22 cellular contexts compared by ENCODE assay signal in genomic region chr20:1295276-1295930, GRCh38.
"Had no signal": no experiment of that assay in that cellular context is flagged by ENCODE, and none has a peak within 500 bp of the region (broad histone marks: within the 10 kb centered on the region; RNA-seq: fewer than 3 reads in every experiment).

No MANE protein-coding gene starts in this region.

- H3K36me3 ChIP-seq: thyroid gland had no signal

- H3K27me3 Mint-ChIP-seq: activated T-cell treated with anti-CD3 and anti-CD28 coated beads, Interleukin-2, amount 50 U/mL, for 24 hours; natural killer cell treated with Interleukin-12 subunit alpha and Interleukin-12 subunit beta and Interleukin-15 and Interleukin-18, amount 100 ng/mL, for 72 hours; stimulated activated memory B cell treated with anti-CD40 and anti-IgM and Interleukin-4, amounts not matched to agents 10 μg/mL and 1 μg/mL and 100 μg/mL, for 72 hours; stimulated activated naive CD8-positive, alpha-beta T cell treated with anti-CD3 and anti-CD28 coated beads, Interleukin-15, amount 100 ng/mL, for 72 hours had no signal

- H3K9me3 Mint-ChIP-seq: activated naive CD4-positive, alpha-beta T cell treated with anti-CD3 and anti-CD28 coated beads, Interleukin-2, amount 50 U/mL, for 72 hours; activated T-cell treated with anti-CD3 and anti-CD28 coated beads, Interleukin-2, amount 50 U/mL, for 24 hours; activated T-helper 2 cell treated with anti-CD3 and anti-CD28 coated beads, Interferon-gamma antibody, Interleukin-2, Interleukin-4, amounts not matched to agents 10 μg/mL and 5 μg/mL and 100 μg/mL, durations not matched to agents 14 hours and 24 hours and 36 hours; dendritic cell treated with granulocyte-macrophage colony-stimulating factor and Interleukin-4, amounts not matched to agents 40 ng/mL and 50 ng/mL, for 4 days; natural killer cell treated with Interleukin-12 subunit alpha and Interleukin-12 subunit beta and Interleukin-15 and Interleukin-18, amount 100 ng/mL, for 72 hours; stimulated activated memory B cell treated with anti-CD40 and anti-IgM and Interleukin-4, amounts not matched to agents 10 μg/mL and 1 μg/mL and 100 μg/mL, for 72 hours; stimulated activated naive CD8-positive, alpha-beta T cell treated with anti-CD3 and anti-CD28 coated beads, Interleukin-15, amount 100 ng/mL, for 72 hours had no signal

- H3K36me3 Mint-ChIP-seq: activated naive CD4-positive, alpha-beta T cell treated with anti-CD3 and anti-CD28 coated beads, Interleukin-2, amount 50 U/mL, for 72 hours; natural killer cell treated with Interleukin-12 subunit alpha and Interleukin-12 subunit beta and Interleukin-15 and Interleukin-18, amount 100 ng/mL, for 72 hours; stimulated activated memory B cell treated with anti-CD40 and anti-IgM and Interleukin-4, amounts not matched to agents 10 μg/mL and 1 μg/mL and 100 μg/mL, for 72 hours had no signal

- H3K9me3 ChIP-seq: thyroid gland, upper lobe of left lung had no signal

- H3K27me3 ChIP-seq: thyroid gland, upper lobe of left lung had no signal

- H3K4me3 Mint-ChIP-seq: activated T-cell treated with anti-CD3 and anti-CD28 coated beads, Interleukin-2, amount 50 U/mL, for 24 hours; dendritic cell treated with granulocyte-macrophage colony-stimulating factor and Interleukin-4, amounts not matched to agents 40 ng/mL and 50 ng/mL, for 4 days; natural killer cell treated with Interleukin-12 subunit alpha and Interleukin-12 subunit beta and Interleukin-15 and Interleukin-18, amount 100 ng/mL, for 72 hours; stimulated activated memory B cell treated with anti-CD40 and anti-IgM and Interleukin-4, amounts not matched to agents 10 μg/mL and 1 μg/mL and 100 μg/mL, for 72 hours; stimulated activated naive CD8-positive, alpha-beta T cell treated with anti-CD3 and anti-CD28 coated beads, Interleukin-15, amount 100 ng/mL, for 72 hours had no signal

- H3K4me3 ChIP-seq: SK-N-MC, thyroid gland, upper lobe of left lung had no signal

- DNase-seq: activated CD4-positive, alpha-beta T cell treated with anti-CD3 and anti-CD28 coated beads for 4 hours; activated CD4-positive, alpha-beta T cell treated with anti-CD3 and anti-CD28 coated beads, Interleukin-2, amount 50 U/mL, for 48 hours; activated CD4-positive, CD25-positive, alpha-beta regulatory T cell; activated CD8-positive, alpha-beta memory T cell treated with anti-CD3 and anti-CD28 coated beads, Interleukin-2, amount 50 U/mL, for 4 hours; activated T-cell treated with anti-CD3 and anti-CD28 coated beads, Interleukin-2, amount 50 U/mL, for 24 hours; anterior cingulate cortex; effector CD4-positive, alpha-beta T cell; left colon; small intestine; stimulated activated CD4-positive, alpha-beta T cell treated with anti-CD3 and anti-CD28 coated beads, Interleukin-1b, Interleukin-23, amount 100 ng/mL, for 48 hours; stimulated activated CD4-positive, alpha-beta T cell treated with anti-CD3 and anti-CD28 coated beads, Interleukin-4, amount 100 ng/mL, for 4 hours; stimulated activated CD8-positive, alpha-beta memory T cell treated with anti-CD3 and anti-CD28 coated beads, Interleukin-4, amount 100 ng/mL, for 48 hours; stimulated activated naive CD8-positive, alpha-beta T cell treated with anti-CD3 and anti-CD28 coated beads, Interleukin-15, amount 100 ng/mL, for 72 hours; thyroid gland had no signal

- H3K27ac Mint-ChIP-seq: activated naive CD4-positive, alpha-beta T cell treated with anti-CD3 and anti-CD28 coated beads, Interleukin-2, amount 50 U/mL, for 72 hours; activated T-cell treated with anti-CD3 and anti-CD28 coated beads, Interleukin-2, amount 50 U/mL, for 24 hours; activated T-helper 2 cell treated with anti-CD3 and anti-CD28 coated beads, Interferon-gamma antibody, Interleukin-2, Interleukin-4, amounts not matched to agents 10 μg/mL and 5 μg/mL and 100 μg/mL, durations not matched to agents 14 hours and 24 hours and 36 hours; dendritic cell treated with granulocyte-macrophage colony-stimulating factor and Interleukin-4, amounts not matched to agents 40 ng/mL and 50 ng/mL, for 4 days; natural killer cell treated with Interleukin-12 subunit alpha and Interleukin-12 subunit beta and Interleukin-15 and Interleukin-18, amount 100 ng/mL, for 72 hours; stimulated activated memory B cell treated with anti-CD40 and anti-IgM and Interleukin-4, amounts not matched to agents 10 μg/mL and 1 μg/mL and 100 μg/mL, for 72 hours had no signal

- ATAC-seq: activated naive CD4-positive, alpha-beta T cell treated with anti-CD3 and anti-CD28 coated beads, Interleukin-2, amount 50 U/mL, for 72 hours; left colon; natural killer cell treated with Interleukin-12 subunit alpha and Interleukin-12 subunit beta and Interleukin-15 and Interleukin-18, amount 100 ng/mL, for 72 hours; sciatic nerve; stimulated activated memory B cell treated with anti-CD40 and anti-IgM and Interleukin-4, amounts not matched to agents 10 μg/mL and 1 μg/mL and 100 μg/mL, for 72 hours; stimulated activated naive CD8-positive, alpha-beta T cell treated with anti-CD3 and anti-CD28 coated beads, Interleukin-15, amount 100 ng/mL, for 72 hours had no signal

- H3K4me1 Mint-ChIP-seq: stimulated activated memory B cell treated with anti-CD40 and anti-IgM and Interleukin-4, amounts not matched to agents 10 μg/mL and 1 μg/mL and 100 μg/mL, for 72 hours had no signal

- H3K27ac ChIP-seq: SK-N-MC, thyroid gland, upper lobe of left lung had no signal
